ENCODE assay signal across 9 cellular contexts in the genomic region with DNA sequence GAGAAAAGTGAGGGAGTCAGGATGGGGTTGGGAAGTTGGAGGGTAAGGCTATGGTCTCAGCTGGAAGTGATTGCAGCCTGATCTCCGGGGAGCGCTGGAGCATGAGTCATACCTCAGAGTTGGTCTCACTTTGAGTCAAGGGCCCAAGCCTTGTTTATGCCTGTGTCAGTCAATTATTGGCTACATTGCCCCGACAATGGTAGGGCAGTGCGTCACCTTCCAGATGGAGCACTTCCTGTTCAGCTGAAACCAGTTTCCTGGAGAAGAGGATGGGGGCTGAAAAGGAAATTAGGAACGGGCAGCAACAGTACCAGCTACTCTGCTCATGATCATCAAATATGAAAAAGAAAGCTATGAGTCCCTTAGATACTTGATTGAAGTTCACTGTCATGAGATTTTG.
DNase-seq lines count a peak whose midpoint lies in the region; ATAC-seq and TF ChIP-seq lines count a peak whose summit lies in the region.
"Had no signal": no experiment of that assay in that cellular context is flagged by ENCODE, and none has a peak within 500 bp of the region (broad histone marks: within the 10 kb centered on the region; RNA-seq: fewer than 3 reads in every experiment).

No MANE protein-coding gene starts in this region.

- no peak overlapping the region for H3K4me3 ChIP-seq in left lung

- peaks cover 0 to 3% of the 10 kb centered on the region in 2 donors for H3K4me1 ChIP-seq in left lung

- intact Hi-C loops in left lung (cut with DNase I), result no loop called here

- H3K9me3 ChIP-seq in left lung, result no peaks in the 10 kb centered on the region

- H3K36me3 ChIP-seq in left lung, result no peaks in the 10 kb centered on the region

- DNase-seq in COLO668 (lab: John Stamatoyannopoulos, UW; ENCODE audit: unreplicated experiment) (peak; percentile 10), UCSD-AML1 (lab: John Stamatoyannopoulos, UW; ENCODE audit: unreplicated experiment) (peak; percentile 53), left lung (no peak), cerebellar nuclear complex (lab: John Stamatoyannopoulos, UW) (no peak), NCI-H146 treated with DMSO at 0.1 percent for 48 hours (lab: John Stamatoyannopoulos, UW; ENCODE audit: unreplicated experiment) (no peak)
- DNase-seq: SHP77 treated with DMSO at 0.1 percent for 48 hours had no signal

- H3K27ac ChIP-seq in left lung, result no peak overlapping the region

- H3K27me3 ChIP-seq in left lung, result peaks cover 0 to 15% of the 10 kb centered on the region in 2 donors

- peak; percentile 48 for ATAC-seq in HG02798 (IDR thresholded peaks at IDR 0.05; ENCODE audit: poor library complexity, unreplicated experiment)
- peak; percentile 39 for ATAC-seq in left lung
- no peak for ATAC-seq in GM19035 (IDR thresholded peaks at IDR 0.05; ENCODE audit: unreplicated experiment)
- no peak for ATAC-seq in HG03025 (IDR thresholded peaks at IDR 0.05; ENCODE audit: low FRiP score, unreplicated experiment)

- no peak for TF ChIP-seq CTCF in left lung (IDR thresholded peaks at IDR 0.05)

Comparison
In these comparisons a context has a peak if more than half of its experiments do, and no peak if none do; other contexts are left out.
1. DNase-seq: peak in COLO668 (single experiment) and UCSD-AML1 (single experiment); none in left lung (0 of 2), cerebellar nuclear complex (0 of 2) and NCI-H146 treated with DMSO at 0.1 percent for 48 hours (single experiment).
2. ATAC-seq: peak in HG02798 (single experiment) and left lung (single experiment); none in GM19035 (single experiment) and HG03025 (single experiment).